12 cellular contexts compared by ENCODE assay signal in genomic region chrX:119688856-119689455, GRCh38. TPM values are rescaled to one million over a fixed set of nuclear protein-coding genes. Genes with fewer than 3 reads are reported as not detected.
A peak's percentile ranks its signal among the peaks of the same experiment; 100 is the strongest.
DNase-seq lines count a peak whose midpoint lies in the region; ATAC-seq and TF ChIP-seq lines count a peak whose summit lies in the region.
"Had no signal": no experiment of that assay in that cellular context is flagged by ENCODE, and none has a peak within 500 bp of the region (broad histone marks: within the 10 kb centered on the region; RNA-seq: fewer than 3 reads in every experiment).

No MANE protein-coding gene starts in this region.

- H3K9ac ChIP-seq in colonic mucosa (ENCODE audit: low read depth in 2 of 2, low read length in 2 of 2) = no peak overlapping the region

- no peaks in the 10 kb centered on the region for H3K27me3 ChIP-seq in colonic mucosa
- no peaks in the 10 kb centered on the region for H3K27me3 ChIP-seq in gastroesophageal sphincter
- H3K27me3 ChIP-seq: uterus had no signal

- WGBS in gastroesophageal sphincter (ENCODE audit: low coverage in 1 of 2), 2 donors = 60 to 83% methylated on average over 1 of the region's 6 CpGs

- TF ChIP-seq POLR2A in gastroesophageal sphincter (IDR thresholded peaks at IDR 0.05) = no peak

- peaks cover 74% of the 10 kb centered on the region for H3K4me1 Mint-ChIP-seq in activated B cell treated with CpG ODN at 0.5 μM for 24 hours

- intact Hi-C loops in activated B cell treated with CpG ODN at 0.5 μM for 24 hours (cut with micrococcal nuclease) (loop anchor here (5.0 kb wide), 1 partner anchor 183 kb away; the partner anchor contains the start of genes NDUFA1 and RNF113A), colonic mucosa (cut with DNase I) (no loop called here)

- ATAC-seq in activated B cell treated with CpG ODN at 0.5 μM for 24 hours (ENCODE audit: low read depth) (no peak), gastroesophageal sphincter (no peak), GM19397 (IDR thresholded peaks at IDR 0.05; ENCODE audit: unreplicated experiment) (no peak)

- no peak overlapping the region for H3K4me3 ChIP-seq in colonic mucosa
- H3K4me3 ChIP-seq in gastroesophageal sphincter = no peak overlapping the region
- H3K4me3 ChIP-seq: dorsolateral prefrontal cortex, uterus had no signal

- H3K27ac ChIP-seq in colonic mucosa (peak overlapping the region; percentile 36), gastroesophageal sphincter (peak overlapping the region in 1 of 4 donors; percentile 19)
- H3K27ac ChIP-seq: dorsolateral prefrontal cortex, RWPE1, uterus had no signal

- H3K4me1 ChIP-seq in colonic mucosa (no peaks in the 10 kb centered on the region), gastroesophageal sphincter (peaks cover 0 to 56% (median 6%) of the 10 kb centered on the region in 3 donors)
- H3K4me1 ChIP-seq: uterus had no signal

- H3K9me3 Mint-ChIP-seq in activated B cell treated with CpG ODN at 0.5 μM for 24 hours = no peaks in the 10 kb centered on the region

- peak overlapping the region; percentile 41 for H3K4me3 Mint-ChIP-seq in activated B cell treated with CpG ODN at 0.5 μM for 24 hours

- no peaks in the 10 kb centered on the region for H3K9me3 ChIP-seq in colonic mucosa
- no peaks in the 10 kb centered on the region for H3K9me3 ChIP-seq in gastroesophageal sphincter
- H3K9me3 ChIP-seq: uterus had no signal

- CTCF ChIA-PET in activated B cell treated with CpG ODN at 0.5 μM for 24 hours (lab: Charles Lee) = interaction anchor here (0.9 kb wide), 1 partner anchor 22 kb away, joined by 3 read pairs; no protein-coding TSS in a partner anchor

- H3K36me3 ChIP-seq in colonic mucosa (no peaks in the 10 kb centered on the region), gastroesophageal sphincter (no peaks in the 10 kb centered on the region)
- H3K36me3 ChIP-seq: uterus had no signal

- peaks cover 13% of the 10 kb centered on the region for H3K36me3 Mint-ChIP-seq in activated B cell treated with CpG ODN at 0.5 μM for 24 hours (ENCODE audit: low read depth)

- POLR2A ChIA-PET in activated B cell treated with CpG ODN at 0.5 μM for 24 hours (lab: Charles Lee) = interaction anchor here (0.7 to 6.9 kb wide), 13 partner anchors 10 to 797 kb away, joined by 3 to 53 read pairs (median 4); partner anchors contain the start of genes NKRF and SOWAHD

- peak; percentile 45 for DNase-seq in stimulated activated CD4-positive, alpha-beta T cell treated with anti-CD3 and anti-CD28 coated beads, Interleukin-4, amount 100 ng/mL, for 24 hours
- no peak for DNase-seq in stimulated activated CD4-positive, alpha-beta T cell treated with anti-CD3 and anti-CD28 coated beads, Interleukin-2, amount 100 ng/mL, for 48 hours
- DNase-seq in activated B cell treated with CpG ODN at 0.5 μM for 24 hours = no peak
- no peak for DNase-seq in colonic mucosa
- DNase-seq in NCI-H774 (lab: John Stamatoyannopoulos, UW) = no peak
- no peak for DNase-seq in DMS153 treated with DMSO at 0.1 percent for 48 hours (lab: John Stamatoyannopoulos, UW; ENCODE audit: unreplicated experiment)
- DNase-seq: dorsolateral prefrontal cortex, foreskin fibroblast, uterus had no signal

- no peaks in the 10 kb centered on the region for H3K27me3 Mint-ChIP-seq in activated B cell treated with CpG ODN at 0.5 μM for 24 hours

- TF ChIP-seq CTCF in activated B cell treated with CpG ODN at 0.5 μM for 24 hours (IDR thresholded peaks at IDR 0.05) (no peak), colonic mucosa (IDR thresholded peaks at IDR 0.05) (no peak), gastroesophageal sphincter (IDR thresholded peaks at IDR 0.05) (no peak)

- no peak for TF ChIP-seq EP300 in gastroesophageal sphincter (IDR thresholded peaks at IDR 0.05)

- H3K27ac Mint-ChIP-seq in activated B cell treated with CpG ODN at 0.5 μM for 24 hours = peak overlapping the region; percentile 99

RNA-seq across cellular contexts. Expression of gene SEPTIN6, which starts 4.0 kb away (rescaled TPM):
- total RNA-seq in activated B cell treated with CpG ODN at 0.5 μM for 24 hours (330 and 338 TPM in 2 replicates), colonic mucosa (10 to 100 TPM in 1 of 2 donors, 1 to 10 TPM in 1; 9.4 to 21.2 TPM), gastroesophageal sphincter (10 to 100 TPM; 19.3 to 97.9 (median 40.6) TPM)
